ENCODE assay signal across 1 cellular context in the genomic region with DNA sequence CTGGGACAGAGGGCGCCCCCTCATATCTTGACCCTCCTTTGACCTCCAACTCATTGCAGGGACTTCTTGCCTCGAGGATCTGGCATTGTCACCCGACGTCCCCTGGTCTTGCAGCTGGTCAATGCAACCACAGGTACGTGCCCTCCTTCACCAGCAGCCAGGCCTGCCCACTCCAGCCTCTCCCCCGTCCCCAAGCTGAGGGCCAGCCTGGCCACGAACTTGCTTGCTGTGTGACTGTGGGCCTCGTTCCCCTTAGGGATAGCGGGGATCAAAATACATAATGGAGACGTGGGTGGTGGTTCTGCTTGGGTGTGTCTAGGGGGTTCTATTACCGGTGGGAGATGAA.
TF ChIP-seq lines count a peak whose summit lies in the region.

No MANE protein-coding gene starts in this region.

TF ChIP-seq in HCT116, 20 proteins besides CTCF, POLR2A, EP300 and RAD21:
- TF ChIP-seq POLR2AphosphoS5 (IDR thresholded peaks at IDR 0.05; ENCODE audit: low read depth, low read length) = no peak
- no peak for TF ChIP-seq EZH2 (IDR thresholded peaks at IDR 0.05)
- no peak for TF ChIP-seq JUND (IDR thresholded peaks at IDR 0.05)
- no peak for TF ChIP-seq EGR1 (IDR thresholded peaks at IDR 0.05; ENCODE audit: low read depth)
- no peak for TF ChIP-seq SP1 (IDR thresholded peaks at IDR 0.05; ENCODE audit: low read depth)
- TF ChIP-seq ELF1 (IDR thresholded peaks at IDR 0.05; ENCODE audit: borderline replicate concordance, low read depth) = no peak
- no peak for TF ChIP-seq FOSL1 (IDR thresholded peaks at IDR 0.05; ENCODE audit: low read depth)
- no peak for TF ChIP-seq CEBPB (IDR thresholded peaks at IDR 0.05; ENCODE audit: low read depth)
- TF ChIP-seq ZFX (IDR thresholded peaks at IDR 0.05) = no peak
- TF ChIP-seq EZH2phosphoT487 (IDR thresholded peaks at IDR 0.05; ENCODE audit: borderline replicate concordance) = no peak
- no peak for TF ChIP-seq MAX (IDR thresholded peaks at IDR 0.05)
- TF ChIP-seq YY1 (IDR thresholded peaks at IDR 0.05; ENCODE audit: extremely low read depth, insufficient replicate concordance, low read depth, low read length) = no peak
- no peak for TF ChIP-seq SRF (IDR thresholded peaks at IDR 0.05; ENCODE audit: low read depth)
- no peak for TF ChIP-seq ZNF274 (IDR thresholded peaks at IDR 0.05; ENCODE audit: low read depth, low read length)
- TF ChIP-seq ZBTB33 (IDR thresholded peaks at IDR 0.05; ENCODE audit: extremely low read depth, insufficient replicate concordance, low read length) = no peak
- TF ChIP-seq SIN3A (IDR thresholded peaks at IDR 0.05; ENCODE audit: low read depth) = no peak
- TF ChIP-seq CBX3 (IDR thresholded peaks at IDR 0.05; ENCODE audit: low read depth) = no peak
TF ChIP-seq in HCT116: peak in this region for 0.
